In genomic region chr5:167233507-167233906, GRCh38 we compare ENCODE assay signal across 22 cellular contexts.
"Had no signal": no experiment of that assay in that cellular context is flagged by ENCODE, and none has a peak within 500 bp of the region (broad histone marks: within the 10 kb centered on the region; RNA-seq: fewer than 3 reads in every experiment).

No MANE protein-coding gene starts in this region.

- H3K4me3 ChIP-seq: coronary artery, gastroesophageal sphincter, neural progenitor cell, prostate gland, upper lobe of left lung had no signal

- H3K9me3 ChIP-seq: prostate gland had no signal

- H3K36me3 Mint-ChIP-seq: activated naive CD4-positive, alpha-beta T cell treated with anti-CD3 and anti-CD28 coated beads, Interleukin-2, amount 10 ng/mL, durations not matched to agents 7 days and 5 days; naive thymus-derived CD4-positive, alpha-beta T cell had no signal

- FAIRE-seq: islet of Langerhans had no signal

- DNase-seq: activated CD4-positive, alpha-beta memory T cell treated with anti-CD3 and anti-CD28 coated beads, Interleukin-2, amount 10 ng/mL, durations not matched to agents 7 days and 5 days; activated CD4-positive, alpha-beta T cell treated with anti-CD3 and anti-CD28 coated beads, Interleukin-2, amount 10 ng/mL, durations not matched to agents 24 days and 14 days; activated effector memory CD4-positive, alpha-beta T cell treated with anti-CD3 and anti-CD28 coated beads, Interleukin-2, amount 50 U/mL, for 16 hours; activated naive CD4-positive, alpha-beta T cell treated with anti-CD3 and anti-CD28 coated beads, Interleukin-2, amount 10 ng/mL, durations not matched to agents 7 days and 5 days; activated T-cell treated with anti-CD3 and anti-CD28 coated beads for 4 hours; head of caudate nucleus; hypothalamus; left cardiac atrium; mesenchymal stem cell; naive thymus-derived CD4-positive, alpha-beta T cell; stimulated activated CD4-positive, alpha-beta T cell treated with anti-CD3 and anti-CD28 coated beads, Interleukin-4, amount 100 ng/mL, for 24 hours; stimulated activated naive CD4-positive, alpha-beta T cell treated with Interleukin-2 at 50 U/mL for 16 hours; T-helper 2 cell; upper lobe of left lung had no signal

- H3K4me3 Mint-ChIP-seq: activated CD4-positive, alpha-beta memory T cell treated with anti-CD3 and anti-CD28 coated beads, Interleukin-2, amount 10 ng/mL, durations not matched to agents 7 days and 5 days; activated CD4-positive, alpha-beta T cell treated with anti-CD3 and anti-CD28 coated beads, Interleukin-2, amount 10 ng/mL, durations not matched to agents 24 days and 14 days; activated naive CD4-positive, alpha-beta T cell treated with anti-CD3 and anti-CD28 coated beads, Interleukin-2, amount 10 ng/mL, durations not matched to agents 7 days and 5 days; central memory CD8-positive, alpha-beta T cell; naive thymus-derived CD4-positive, alpha-beta T cell; neural progenitor cell had no signal

- ATAC-seq: activated CD4-positive, CD25-positive, alpha-beta regulatory T cell treated with anti-CD3 and anti-CD28 coated beads, Interleukin-2, amount 50 U/mL, for 24 hours; gastroesophageal sphincter; left cardiac atrium; naive thymus-derived CD4-positive, alpha-beta T cell had no signal

- H3K27ac ChIP-seq: coronary artery, gastroesophageal sphincter, neural progenitor cell, prostate gland, upper lobe of left lung, VCaP had no signal

- H3K27me3 Mint-ChIP-seq: activated CD4-positive, alpha-beta memory T cell treated with anti-CD3 and anti-CD28 coated beads, Interleukin-2, amount 10 ng/mL, durations not matched to agents 7 days and 5 days; activated CD4-positive, alpha-beta T cell treated with anti-CD3 and anti-CD28 coated beads, Interleukin-2, amount 10 ng/mL, durations not matched to agents 24 days and 14 days; activated naive CD4-positive, alpha-beta T cell treated with anti-CD3 and anti-CD28 coated beads, Interleukin-2, amount 10 ng/mL, durations not matched to agents 7 days and 5 days; central memory CD8-positive, alpha-beta T cell; naive thymus-derived CD4-positive, alpha-beta T cell had no signal

- H3K4me2 ChIP-seq: neural progenitor cell had no signal

- H3K4me1 Mint-ChIP-seq: activated CD4-positive, alpha-beta memory T cell treated with anti-CD3 and anti-CD28 coated beads, Interleukin-2, amount 10 ng/mL, durations not matched to agents 7 days and 5 days; activated CD4-positive, alpha-beta T cell treated with anti-CD3 and anti-CD28 coated beads, Interleukin-2, amount 10 ng/mL, durations not matched to agents 24 days and 14 days; activated naive CD4-positive, alpha-beta T cell treated with anti-CD3 and anti-CD28 coated beads, Interleukin-2, amount 10 ng/mL, durations not matched to agents 7 days and 5 days; central memory CD8-positive, alpha-beta T cell; naive thymus-derived CD4-positive, alpha-beta T cell; neural progenitor cell had no signal

- H3K27ac Mint-ChIP-seq: activated CD4-positive, alpha-beta memory T cell treated with anti-CD3 and anti-CD28 coated beads, Interleukin-2, amount 10 ng/mL, durations not matched to agents 7 days and 5 days; activated CD4-positive, alpha-beta T cell treated with anti-CD3 and anti-CD28 coated beads, Interleukin-2, amount 10 ng/mL, durations not matched to agents 24 days and 14 days; activated naive CD4-positive, alpha-beta T cell treated with anti-CD3 and anti-CD28 coated beads, Interleukin-2, amount 10 ng/mL, durations not matched to agents 7 days and 5 days; naive thymus-derived CD4-positive, alpha-beta T cell; neural progenitor cell had no signal

- H3K36me3 ChIP-seq: gastroesophageal sphincter, neural progenitor cell, prostate gland, upper lobe of left lung had no signal

- H3K9ac ChIP-seq: neural progenitor cell had no signal

- H2AFZ ChIP-seq: neural progenitor cell had no signal

- H3K27me3 ChIP-seq: gastroesophageal sphincter, neural progenitor cell, upper lobe of left lung had no signal

- H3K4me1 ChIP-seq: gastroesophageal sphincter, neural progenitor cell, prostate gland, upper lobe of left lung had no signal
